ENCODE assay signal across 29 cellular contexts in genomic region chr6:47156196-47156595, GRCh38.
"Had no signal": no experiment of that assay in that cellular context is flagged by ENCODE, and none has a peak within 500 bp of the region (broad histone marks: within the 10 kb centered on the region; RNA-seq: fewer than 3 reads in every experiment).

No MANE protein-coding gene starts in this region.

- H3K36me3 ChIP-seq: ascending aorta, breast epithelium, cardiac muscle cell, esophagus squamous epithelium had no signal

- H3K4me1 Mint-ChIP-seq: activated CD4-positive, alpha-beta T cell treated with anti-CD3 and anti-CD28 coated beads for 36 hours; activated CD4-positive, alpha-beta T cell treated with anti-CD3 and anti-CD28 coated beads, Interleukin-2, amount 10 ng/mL, durations not matched to agents 24 days and 14 days; activated CD8-positive, alpha-beta memory T cell treated with anti-CD3 and anti-CD28 coated beads, Interleukin-2, amount 10 ng/mL, durations not matched to agents 7 days and 5 days; activated naive CD4-positive, alpha-beta T cell treated with anti-CD3 and anti-CD28 coated beads, Interleukin-2, amount 10 ng/mL, durations not matched to agents 7 days and 5 days; activated naive CD8-positive, alpha-beta T cell treated with anti-CD3 and anti-CD28 coated beads, Interleukin-2, amount 10 ng/mL, durations not matched to agents 7 days and 5 days; brain had no signal

- H3K4me3 ChIP-seq: ascending aorta, breast epithelium, cardiac muscle cell, esophagus squamous epithelium had no signal

- H3K4me1 ChIP-seq: ascending aorta, breast epithelium had no signal

- H3K4me3 Mint-ChIP-seq: activated CD4-positive, alpha-beta memory T cell treated with anti-CD3 and anti-CD28 coated beads for 36 hours; activated CD4-positive, alpha-beta T cell treated with anti-CD3 and anti-CD28 coated beads for 36 hours; activated CD4-positive, alpha-beta T cell treated with anti-CD3 and anti-CD28 coated beads, Interleukin-2, amount 10 ng/mL, durations not matched to agents 24 days and 14 days; activated CD8-positive, alpha-beta memory T cell treated with anti-CD3 and anti-CD28 coated beads, Interleukin-2, amount 10 ng/mL, durations not matched to agents 7 days and 5 days; activated CD8-positive, alpha-beta T cell treated with anti-CD3 and anti-CD28 coated beads, Interleukin-2, amount 10 ng/mL, durations not matched to agents 7 days and 5 days; activated naive CD4-positive, alpha-beta T cell treated with anti-CD3 and anti-CD28 coated beads, Interleukin-2, amount 10 ng/mL, durations not matched to agents 7 days and 5 days; activated naive CD8-positive, alpha-beta T cell treated with anti-CD3 and anti-CD28 coated beads, Interleukin-2, amount 10 ng/mL, durations not matched to agents 7 days and 5 days; activated T-helper 1 cell treated with anti-CD3 and anti-CD28 coated beads, Interleukin-12 subunit alpha, Interleukin-12 subunit beta, Interleukin-2, Interleukin-4 antibody, amounts not matched to agents 30 ng/mL and 10 ng/mL and 1 ng/mL, durations not matched to agents 14 hours and 24 hours and 36 hours; brain; effector memory CD8-positive, alpha-beta T cell had no signal

- H3K27ac Mint-ChIP-seq: activated CD4-positive, alpha-beta memory T cell treated with anti-CD3 and anti-CD28 coated beads for 36 hours; activated CD4-positive, alpha-beta T cell treated with anti-CD3 and anti-CD28 coated beads for 36 hours; activated CD4-positive, alpha-beta T cell treated with anti-CD3 and anti-CD28 coated beads, Interleukin-2, amount 10 ng/mL, durations not matched to agents 24 days and 14 days; activated CD8-positive, alpha-beta memory T cell treated with anti-CD3 and anti-CD28 coated beads, Interleukin-2, amount 10 ng/mL, durations not matched to agents 7 days and 5 days; activated CD8-positive, alpha-beta T cell treated with anti-CD3 and anti-CD28 coated beads, Interleukin-2, amount 10 ng/mL, durations not matched to agents 7 days and 5 days; activated naive CD4-positive, alpha-beta T cell treated with anti-CD3 and anti-CD28 coated beads, Interleukin-2, amount 10 ng/mL, durations not matched to agents 7 days and 5 days; activated naive CD4-positive, alpha-beta T cell treated with anti-CD3 and anti-CD28 coated beads, Interleukin-2, amount 50 U/mL, for 72 hours; activated naive CD8-positive, alpha-beta T cell treated with anti-CD3 and anti-CD28 coated beads, Interleukin-2, amount 10 ng/mL, durations not matched to agents 7 days and 5 days; activated T-helper 1 cell treated with anti-CD3 and anti-CD28 coated beads, Interleukin-12 subunit alpha, Interleukin-12 subunit beta, Interleukin-2, Interleukin-4 antibody, amounts not matched to agents 30 ng/mL and 10 ng/mL and 1 ng/mL, durations not matched to agents 14 hours and 24 hours and 36 hours; activated T-helper 2 cell treated with anti-CD3 and anti-CD28 coated beads, Interferon-gamma antibody, Interleukin-2, Interleukin-4, amounts not matched to agents 10 μg/mL and 5 μg/mL and 100 μg/mL, durations not matched to agents 14 hours and 24 hours and 36 hours; brain; effector memory CD8-positive, alpha-beta T cell had no signal

- H3K27me3 ChIP-seq: ascending aorta, breast epithelium, cardiac muscle cell, esophagus squamous epithelium had no signal

- H3K36me3 Mint-ChIP-seq: activated CD4-positive, alpha-beta memory T cell treated with anti-CD3 and anti-CD28 coated beads for 36 hours; activated CD8-positive, alpha-beta memory T cell treated with anti-CD3 and anti-CD28 coated beads, Interleukin-2, amount 10 ng/mL, durations not matched to agents 7 days and 5 days; activated naive CD4-positive, alpha-beta T cell treated with anti-CD3 and anti-CD28 coated beads, Interleukin-2, amount 10 ng/mL, durations not matched to agents 7 days and 5 days; activated naive CD4-positive, alpha-beta T cell treated with anti-CD3 and anti-CD28 coated beads, Interleukin-2, amount 50 U/mL, for 72 hours; activated naive CD8-positive, alpha-beta T cell treated with anti-CD3 and anti-CD28 coated beads, Interleukin-2, amount 10 ng/mL, durations not matched to agents 7 days and 5 days; brain had no signal

- H3K9me3 ChIP-seq: ascending aorta, breast epithelium, esophagus squamous epithelium had no signal

- H3K9me3 Mint-ChIP-seq: activated CD4-positive, alpha-beta memory T cell treated with anti-CD3 and anti-CD28 coated beads for 36 hours; activated CD4-positive, alpha-beta T cell treated with anti-CD3 and anti-CD28 coated beads, Interleukin-2, amount 10 ng/mL, durations not matched to agents 24 days and 14 days; activated naive CD4-positive, alpha-beta T cell treated with anti-CD3 and anti-CD28 coated beads, Interleukin-2, amount 10 ng/mL, durations not matched to agents 7 days and 5 days; activated naive CD4-positive, alpha-beta T cell treated with anti-CD3 and anti-CD28 coated beads, Interleukin-2, amount 50 U/mL, for 72 hours; activated naive CD8-positive, alpha-beta T cell treated with anti-CD3 and anti-CD28 coated beads, Interleukin-2, amount 10 ng/mL, durations not matched to agents 7 days and 5 days; activated T-helper 1 cell treated with anti-CD3 and anti-CD28 coated beads, Interleukin-12 subunit alpha, Interleukin-12 subunit beta, Interleukin-2, Interleukin-4 antibody, amounts not matched to agents 30 ng/mL and 10 ng/mL and 1 ng/mL, durations not matched to agents 14 hours and 24 hours and 36 hours; activated T-helper 2 cell treated with anti-CD3 and anti-CD28 coated beads, Interferon-gamma antibody, Interleukin-2, Interleukin-4, amounts not matched to agents 10 μg/mL and 5 μg/mL and 100 μg/mL, durations not matched to agents 14 hours and 24 hours and 36 hours; effector memory CD8-positive, alpha-beta T cell had no signal

- DNase-seq: activated CD4-positive, alpha-beta memory T cell treated with anti-CD3 and anti-CD28 coated beads for 36 hours; activated CD4-positive, alpha-beta T cell treated with anti-CD3 and anti-CD28 coated beads for 36 hours; activated CD4-positive, alpha-beta T cell treated with anti-CD3 and anti-CD28 coated beads, Interleukin-2, amount 10 ng/mL, durations not matched to agents 24 days and 14 days; activated CD4-positive, CD25-positive, alpha-beta regulatory T cell; activated CD4-positive, CD25-positive, alpha-beta regulatory T cell treated with anti-CD3 and anti-CD28 coated beads, Interleukin-2, amount 50 U/mL, for 72 hours; activated CD8-positive, alpha-beta memory T cell treated with anti-CD3 and anti-CD28 coated beads, Interleukin-2, amount 10 ng/mL, durations not matched to agents 7 days and 5 days; activated CD8-positive, alpha-beta memory T cell treated with anti-CD3 and anti-CD28 coated beads, Interleukin-2, amount 50 U/mL, for 4 hours; activated CD8-positive, alpha-beta T cell treated with anti-CD3 and anti-CD28 coated beads, Interleukin-2, amount 10 ng/mL, durations not matched to agents 7 days and 5 days; activated effector memory CD4-positive, alpha-beta T cell treated with anti-CD3 and anti-CD28 coated beads, Interleukin-2, amount 50 U/mL, for 16 hours; activated naive CD4-positive, alpha-beta T cell treated with anti-CD3 and anti-CD28 coated beads, Interleukin-2, amount 10 ng/mL, durations not matched to agents 7 days and 5 days; activated naive CD8-positive, alpha-beta T cell treated with anti-CD3 and anti-CD28 coated beads, Interleukin-2, amount 10 ng/mL, durations not matched to agents 7 days and 5 days; activated T-cell treated with anti-CD3 and anti-CD28 coated beads, Interleukin-2, amount 50 U/mL, for 1 hour; activated T-cell treated with anti-CD3 and anti-CD28 coated beads, Interleukin-2, amount 50 U/mL, for 48 hours; central memory CD4-positive, alpha-beta T cell; cortex of kidney; dermis blood vessel endothelial cell; effector CD4-positive, alpha-beta T cell; effector memory CD8-positive, alpha-beta T cell; esophagus squamous epithelium; head of caudate nucleus; T-helper 2 cell had no signal

- H3K27me3 Mint-ChIP-seq: activated CD4-positive, alpha-beta T cell treated with anti-CD3 and anti-CD28 coated beads for 36 hours; activated CD4-positive, alpha-beta T cell treated with anti-CD3 and anti-CD28 coated beads, Interleukin-2, amount 10 ng/mL, durations not matched to agents 24 days and 14 days; activated CD8-positive, alpha-beta memory T cell treated with anti-CD3 and anti-CD28 coated beads, Interleukin-2, amount 10 ng/mL, durations not matched to agents 7 days and 5 days; activated naive CD4-positive, alpha-beta T cell treated with anti-CD3 and anti-CD28 coated beads, Interleukin-2, amount 10 ng/mL, durations not matched to agents 7 days and 5 days; brain had no signal

- H3K27ac ChIP-seq: ascending aorta, breast epithelium, cardiac muscle cell, epithelial cell of prostate, esophagus squamous epithelium had no signal
